In genomic region chr11:9066432-9066925, GRCh38 we compare ENCODE assay signal across 1 cellular context.
TF ChIP-seq lines count a peak whose summit lies in the region.

No MANE protein-coding gene starts in this region.

TF ChIP-seq in H1, 55 proteins besides CTCF, POLR2A, EP300 and RAD21:
- TF ChIP-seq ATF2 (IDR thresholded peaks at IDR 0.05; ENCODE audit: low read length) (no peak), NANOG (IDR thresholded peaks at IDR 0.05; ENCODE audit: insufficient read depth, low read depth, low read length, poor library complexity, severe bottlenecking) (no peak), TBP (IDR thresholded peaks at IDR 0.05; ENCODE audit: low read depth, low read length) (no peak), KDM1A (IDR thresholded peaks at IDR 0.05; ENCODE audit: borderline replicate concordance, low read length) (no peak), SP4 (IDR thresholded peaks at IDR 0.05; ENCODE audit: low read length) (no peak), CEBPB (IDR thresholded peaks at IDR 0.05; ENCODE audit: low read depth, low read length) (no peak), CBX5 (IDR thresholded peaks at IDR 0.05; ENCODE audit: low read depth, low read length) (no peak), KDM4A (IDR thresholded peaks at IDR 0.05; ENCODE audit: low read depth, low read length, severe bottlenecking) (no peak), CREB1 (IDR thresholded peaks at IDR 0.05) (no peak), SIX5 (IDR thresholded peaks at IDR 0.05; ENCODE audit: low read depth, low read length) (no peak), ASH2L (IDR thresholded peaks at IDR 0.05; ENCODE audit: low read length) (no peak), RXRA (IDR thresholded peaks at IDR 0.05; ENCODE audit: insufficient read depth, low read depth, low read length) (no peak), RFX5 (IDR thresholded peaks at IDR 0.05; ENCODE audit: borderline replicate concordance, low read depth, low read length) (no peak), MAFK (IDR thresholded peaks at IDR 0.05; ENCODE audit: low read depth, low read length) (no peak), E2F6 (IDR thresholded peaks at IDR 0.05) (no peak), KDM5A (IDR thresholded peaks at IDR 0.05; ENCODE audit: low read length) (no peak), JUN (IDR thresholded peaks at IDR 0.05; ENCODE audit: low read depth, low read length) (no peak), SIN3A (conservative IDR thresholded peaks at IDR 0.05 in 1 of 2, IDR thresholded peaks at IDR 0.05 in 1 of 2; ENCODE audit: low read depth in 1 of 2, low read length in 2 of 2) (no peak)
TF ChIP-seq in H1: peak in this region for 0.
